In genomic region chr5:122844136-122844915, GRCh38 we compare ENCODE assay signal across 8 cellular contexts. TPM values are rescaled to one million over a fixed set of nuclear protein-coding genes. Genes with fewer than 3 reads are reported as not detected.
DNase-seq lines count a peak whose midpoint lies in the region; ATAC-seq, FAIRE-seq and TF ChIP-seq lines count a peak whose summit lies in the region.

No MANE protein-coding gene starts in this region.

- peaks cover 5% of the 10 kb centered on the region for H3K9me1 ChIP-seq in IMR-90 (ENCODE audit: insufficient read depth, low read length)

- H3K4me3 ChIP-seq in IMR-90 (ENCODE audit: insufficient read depth, low read depth, low read length) (peak overlapping the region; percentile 98), HepG2 (replicated peaks in 1 of 3; ENCODE audit: insufficient read depth in 1 of 3, low read depth in 2 of 3, low read length in 3 of 3) (peak overlapping the region; percentile 70 to 91 (median 79)), tibial nerve (peak overlapping the region; percentile 80 to 100 (median 86))

- peak overlapping the region; percentile 47 for H2AK9ac ChIP-seq in IMR-90 (replicated peaks; ENCODE audit: low read depth, low read length, poor library complexity)

- in situ Hi-C loops in IMR-90 (cut with MboI; ENCODE audit: low sequenced_read_pairs) (loop anchor here (10.0 kb wide), 1 partner anchor 310 kb away; no protein-coding TSS in a partner anchor), T47D (cut with HindIII; ENCODE audit: low pct_unique_long_range_greater_than_20kb, low sequenced_read_pairs) (no loop called here), HepG2 (cut with HindIII; ENCODE audit: extremely low pct_ligation_motif_present, low pct_unique_long_range_greater_than_20kb) (no loop called here)

- H2BK120ac ChIP-seq in IMR-90 (ENCODE audit: low read depth, low read length): no peak overlapping the region

- 0 out of 2 replicates have a peak overlapping the region, but pooled peaks have one; percentile 8 for H4K5ac ChIP-seq in IMR-90 (ENCODE audit: low read depth, low read length)

- TF ChIP-seq POLR2A in IMR-90 (IDR thresholded peaks at IDR 0.05; ENCODE audit: low read depth, low read length) (no peak), HepG2 (IDR thresholded peaks at IDR 0.05; ENCODE audit: insufficient read depth in 1 of 2, low read depth in 2 of 2, low read length in 2 of 2) (no peak), tibial nerve (IDR thresholded peaks at IDR 0.05) (no peak)

- TF ChIP-seq RAD21 in IMR-90 (IDR thresholded peaks at IDR 0.05; ENCODE audit: low read length): no peak
- no peak for TF ChIP-seq RAD21 in HepG2 (CRISPR knock-in tag; IDR thresholded peaks at IDR 0.05)

- H4K20me1 ChIP-seq in IMR-90 (ENCODE audit: insufficient read depth, low read length) (no peaks in the 10 kb centered on the region), HepG2 (ENCODE audit: insufficient read depth, low read length) (no peaks in the 10 kb centered on the region)

- H3K27ac ChIP-seq in IMR-90 (ENCODE audit: insufficient read depth, low read length) (peak overlapping the region; percentile 77), HepG2 (ENCODE audit: extremely low read length, insufficient read depth, low read length) (peak overlapping the region; percentile 96), tibial nerve (peak overlapping the region; percentile 82 to 97 (median 90))

- POLR2A ChIA-PET in IMR-90 (lab: Charles Lee; ENCODE audit: unreplicated experiment) (no interaction called here), HepG2 (lab: Yijun Ruan, JAX) (interaction anchor here (1.1 to 2.2 kb wide), 5 partner anchors 55 to 579 kb away, joined by 4 to 8 read pairs (median 4); partner anchors contain the start of genes CEP120 and SNX2)

- H3K27me3 ChIP-seq in IMR-90 (ENCODE audit: control insufficient read depth, insufficient read depth, low read length): no peaks in the 10 kb centered on the region
- no peaks in the 10 kb centered on the region; a peak in 1 of 5 replicates for H3K27me3 ChIP-seq in HepG2 (ENCODE audit: control insufficient read depth in 1 of 2, insufficient read depth in 2 of 2, low read length in 2 of 2)
- no peaks in the 10 kb centered on the region for H3K27me3 ChIP-seq in tibial nerve

- no peak overlapping the region for H3K56ac ChIP-seq in IMR-90 (ENCODE audit: extremely low read depth, insufficient read depth, low read length)

- ATAC-seq in GM18907 (IDR thresholded peaks at IDR 0.05; ENCODE audit: unreplicated experiment) (peak; percentile 0), IMR-90 (ENCODE audit: low read depth) (no peak), HepG2 (peak; percentile 14)

- H3K4ac ChIP-seq in IMR-90 (ENCODE audit: low read depth, low read length): peak overlapping the region; percentile 35

- H2BK15ac ChIP-seq in IMR-90 (ENCODE audit: low read depth, low read length): no peak overlapping the region

- H3K36me3 ChIP-seq in IMR-90 (ENCODE audit: control insufficient read depth, insufficient read depth, low read length) (no peaks in the 10 kb centered on the region), HepG2 (replicated peaks in 1 of 2; ENCODE audit: control insufficient read depth in 1 of 2, insufficient read depth in 2 of 2, low read length in 2 of 2) (no peaks in the 10 kb centered on the region), tibial nerve (peaks cover 0 to 6% (median 0%) of the 10 kb centered on the region in 3 donors)

- BruUV-seq in IMR-90 (replicated peaks; lab: Mats Ljungman, UMichigan): no TSS peak
- BruUV-seq in HepG2 (replicated peaks; lab: Mats Ljungman, UMichigan): no TSS peak

- DNase-seq in IMR-90 (no peak), T47D (ENCODE audit: low read depth in 1 of 2, low spot score in 1 of 2) (peak; percentile 9 to 27), HepG2 (ENCODE audit: low spot score) (peak; percentile 42), tibial nerve (ENCODE audit: low spot score in 2 of 2) (no peak), NCI-H187 (lab: John Stamatoyannopoulos, UW) (no peak), Ammon's horn (ENCODE audit: low spot score) (no peak)
- DNase-seq in stimulated activated CD4-positive, alpha-beta T cell treated with anti-CD3 and anti-CD28 coated beads, Interleukin-4, amount 100 ng/mL, for 1 hour: no peak

- H3K23ac ChIP-seq in IMR-90 (ENCODE audit: low read depth, low read length): peak overlapping the region; percentile 9

- CTCF ChIA-PET in IMR-90 (lab: Yijun Ruan, JAX) (interaction anchor here (0.9 kb wide), 1 partner anchor 81 kb away, joined by 3 read pairs; no protein-coding TSS in a partner anchor), HepG2 (lab: Yijun Ruan, JAX; ENCODE audit: low intra/inter-chr PET ratio, low total read pairs) (no interaction called here)

- H2AFZ ChIP-seq in IMR-90 (replicated peaks; ENCODE audit: low read length, poor library complexity) (peak overlapping the region; percentile 77), HepG2 (ENCODE audit: low read length) (peak overlapping the region; percentile 76)

- H3K9ac ChIP-seq in IMR-90 (ENCODE audit: low read depth, low read length): peak overlapping the region; percentile 50
- peak overlapping the region; percentile 84 for H3K9ac ChIP-seq in HepG2 (ENCODE audit: insufficient read depth, low read depth, low read length)

- TF ChIP-seq EP300 in HepG2 (IDR thresholded peaks at IDR 0.05; ENCODE audit: low read depth in 2 of 2, low read length in 2 of 2) (no peak; a peak in 1 of 4 replicates), HepG2 (CRISPR knock-in tag; IDR thresholded peaks at IDR 0.05; ENCODE audit: borderline replicate concordance) (no peak), tibial nerve (IDR thresholded peaks at IDR 0.05) (no peak)

- H3K4me1 ChIP-seq in IMR-90 (ENCODE audit: control insufficient read depth, insufficient read depth, low read length) (peaks cover 3% of the 10 kb centered on the region), HepG2 (ENCODE audit: insufficient read depth, low read length) (peaks cover 47% of the 10 kb centered on the region), tibial nerve (peaks cover 0 to 36% (median 1%) of the 10 kb centered on the region in 4 donors)

- H2BK5ac ChIP-seq in IMR-90 (ENCODE audit: low read depth, low read length, poor library complexity, severe bottlenecking): peak overlapping the region; percentile 60

- WGBS in IMR-90 (ENCODE audit: extremely low coverage in 2 of 2, insufficient read length in 1 of 2), 2 experiments: 68% methylated on average over 12 of the region's 22 CpGs; no CpG with 5 or more reads in 1 of the 2 experiments
- WGBS in HepG2 (ENCODE audit: low lambda C conversion rate): 32% methylated on average over 21 of the region's 22 CpGs
- 42% methylated on average over 22 of the region's 22 CpGs for WGBS in tibial nerve, 2 donors

- peak overlapping the region; percentile 72 for H3K4me2 ChIP-seq in IMR-90 (ENCODE audit: low read depth, low read length)
- peak overlapping the region; percentile 92 for H3K4me2 ChIP-seq in HepG2 (ENCODE audit: low read depth, low read length)

- no peak for TF ChIP-seq CTCF in IMR-90 (conservative IDR thresholded peaks at IDR 0.05; ENCODE audit: low read depth, low read length)
- TF ChIP-seq CTCF in HepG2 (CRISPR knock-in tag; IDR thresholded peaks at IDR 0.05): no peak
- no peak for TF ChIP-seq CTCF in tibial nerve (IDR thresholded peaks at IDR 0.05)

- H3K18ac ChIP-seq in IMR-90 (ENCODE audit: low read depth, low read length): peak overlapping the region; percentile 22

- H2AK5ac ChIP-seq in IMR-90 (ENCODE audit: low read depth, low read length): 0 out of 2 replicates have a peak overlapping the region, but pooled peaks have one; percentile 28

- peak; percentile 74 for FAIRE-seq in HepG2 (lab: Jason Lieb, UNC)

- dilution Hi-C loops in IMR-90 (cut with HindIII; ENCODE audit: low sequenced_read_pairs, unreplicated experiment): no loop called here

- intact Hi-C loops in IMR-90 (cut with micrococcal nuclease): loop anchor here (10.0 kb wide), 2 partner anchors 140 to 330 kb away; no protein-coding TSS in a partner anchor
- intact Hi-C loops in HepG2 (cut with micrococcal nuclease; ENCODE audit: unreplicated experiment): loop anchor here (10.0 kb wide), 2 partner anchors 140 to 670 kb away; partner anchors contain the start of gene CSNK1G3

- H3K9me3 ChIP-seq in IMR-90 (ENCODE audit: control insufficient read depth, insufficient read depth, low read length) (no peaks in the 10 kb centered on the region), HepG2 (ENCODE audit: low read length) (no peaks in the 10 kb centered on the region), tibial nerve (peaks cover 0 to 8% (median 0%) of the 10 kb centered on the region in 4 donors)

- H3K79me2 ChIP-seq in HepG2 (ENCODE audit: insufficient read depth, low read length): no peaks in the 10 kb centered on the region

- H3K79me1 ChIP-seq in IMR-90 (ENCODE audit: low read depth in 1 of 2, low read length in 2 of 2): peaks cover 0 to 14% of the 10 kb centered on the region in 2 experiments; a peak in 2 of 4 replicates

- H4K8ac ChIP-seq in IMR-90 (ENCODE audit: low read depth in 2 of 2, low read length in 2 of 2): peak overlapping the region; percentile 43 to 57

- peak overlapping the region; percentile 72 for H3K14ac ChIP-seq in IMR-90 (replicated peaks; ENCODE audit: low read depth, low read length)

- no peak overlapping the region for H4K91ac ChIP-seq in IMR-90 (ENCODE audit: insufficient read depth, low read depth, low read length)

- H2BK20ac ChIP-seq in IMR-90 (ENCODE audit: low read depth, low read length): no peak overlapping the region

RNA-seq across cellular contexts. Expression of gene SNX24, which starts 1.1 kb away (rescaled TPM):
- total RNA-seq in IMR-90 (2012; rRNA removed): 13.8 and 21.7 TPM in 2 replicates
- 12.7 and 15.0 TPM in 2 replicates for polyA plus RNA-seq in IMR-90 (2012; rRNA removed)
- 2.1 and 4.3 TPM in 2 replicates for polyA plus RNA-seq in IMR-90 (2012; cell fraction: cytosol; rRNA removed)
- polyA plus RNA-seq in IMR-90 (2012; cell fraction: nucleus; rRNA removed; ENCODE audit: low replicate concordance): 1.1 and 14.0 TPM in 2 replicates
- 23.7 and 29.2 TPM in 2 replicates for total RNA-seq in HepG2 (2016; rRNA removed; fragmentation: Illumina TruSeq; extraction: Trizol)
- 22.5 and 24.9 TPM in 2 replicates for total RNA-seq in HepG2 (2016; cell fraction: cytosol; rRNA removed; fragmentation: Illumina TruSeq; extraction: Trizol; ENCODE audit: low read depth)
- 23.6 and 26.5 TPM in 2 replicates for total RNA-seq in HepG2 (2016; cell fraction: insoluble cytoplasmic fraction; rRNA removed; fragmentation: Illumina TruSeq; extraction: Trizol)
- total RNA-seq in HepG2 (2016; cell fraction: membrane; rRNA removed; fragmentation: Illumina TruSeq; extraction: Trizol): 31.1 and 36.2 TPM in 2 replicates
- total RNA-seq in HepG2 (2016; cell fraction: nucleus; rRNA removed; fragmentation: Illumina TruSeq; extraction: Trizol): 16.0 and 18.5 TPM in 2 replicates
- 7.2 and 7.8 TPM in 2 replicates for polyA plus RNA-seq in HepG2 (2011; rRNA removed)
- polyA plus RNA-seq in HepG2 (2011; cell fraction: cytosol; rRNA removed): 4.3 and 6.5 TPM in 2 replicates
- 4.3 and 7.3 TPM in 2 replicates for polyA plus RNA-seq in HepG2 (2011; cell fraction: nucleus; rRNA removed)
- polyA plus RNA-seq in HepG2 (2012): 15.6 and 17.8 TPM in 2 replicates
- 32.2 and 32.6 TPM in 2 replicates for polyA plus RNA-seq in HepG2 (2016; cell fraction: cytosol; fragmentation: Illumina TruSeq; extraction: Trizol; ENCODE audit: low read depth)
- 27.7 and 29.9 TPM in 2 replicates for polyA plus RNA-seq in HepG2 (2016; cell fraction: insoluble cytoplasmic fraction; fragmentation: Illumina TruSeq; extraction: Trizol; ENCODE audit: low read depth)
- polyA plus RNA-seq in HepG2 (2016; cell fraction: membrane; fragmentation: Illumina TruSeq; extraction: Trizol; ENCODE audit: low read depth): 35.2 and 37.5 TPM in 2 replicates
- 19.2 and 19.8 TPM in 2 replicates for polyA plus RNA-seq in HepG2 (2016; cell fraction: nucleus; fragmentation: Illumina TruSeq; extraction: Trizol; ENCODE audit: insufficient read depth, low read depth)
- 2.5 and 4.8 TPM in 2 replicates for polyA minus RNA-seq in HepG2 (2011; rRNA and poly(A)+ RNA removed; ENCODE audit: low replicate concordance)
- polyA minus RNA-seq in HepG2 (2011; cell fraction: cytosol; rRNA and poly(A)+ RNA removed): 5.9 and 7.8 TPM in 2 replicates
- 11.8 and 17.7 TPM in 2 replicates for polyA minus RNA-seq in HepG2 (2011; cell fraction: nucleus; rRNA and poly(A)+ RNA removed)
- 10 to 100 TPM; 32.0 to 69.5 (median 51.1) TPM for total RNA-seq in tibial nerve

Comparison
In these comparisons a context has a peak if more than half of its experiments do, and no peak if none do; other contexts are left out.
1. DNase-seq: peak in T47D (2 of 2) and HepG2 (single experiment); none in IMR-90 (single experiment), tibial nerve (0 of 2), NCI-H187 (0 of 2), Ammon's horn (single experiment) and stimulated activated CD4-positive, alpha-beta T cell treated with anti-CD3 and anti-CD28 coated beads, Interleukin-4, amount 100 ng/mL, for 1 hour (single experiment).
2. Peak in every context shown above with its lines, with median percentiles within 50 percentile points of each other: H3K27ac ChIP-seq and H3K4me3 ChIP-seq.